ENCODE assay signal across 1 cellular context in genomic region chr14:54312166-54312801, GRCh38.
TF ChIP-seq lines count a peak whose summit lies in the region.

No MANE protein-coding gene starts in this region.

TF ChIP-seq in GM23338, 12 proteins besides CTCF, POLR2A, EP300 and RAD21 (continued from another document):
- TF ChIP-seq, protein P1, sequence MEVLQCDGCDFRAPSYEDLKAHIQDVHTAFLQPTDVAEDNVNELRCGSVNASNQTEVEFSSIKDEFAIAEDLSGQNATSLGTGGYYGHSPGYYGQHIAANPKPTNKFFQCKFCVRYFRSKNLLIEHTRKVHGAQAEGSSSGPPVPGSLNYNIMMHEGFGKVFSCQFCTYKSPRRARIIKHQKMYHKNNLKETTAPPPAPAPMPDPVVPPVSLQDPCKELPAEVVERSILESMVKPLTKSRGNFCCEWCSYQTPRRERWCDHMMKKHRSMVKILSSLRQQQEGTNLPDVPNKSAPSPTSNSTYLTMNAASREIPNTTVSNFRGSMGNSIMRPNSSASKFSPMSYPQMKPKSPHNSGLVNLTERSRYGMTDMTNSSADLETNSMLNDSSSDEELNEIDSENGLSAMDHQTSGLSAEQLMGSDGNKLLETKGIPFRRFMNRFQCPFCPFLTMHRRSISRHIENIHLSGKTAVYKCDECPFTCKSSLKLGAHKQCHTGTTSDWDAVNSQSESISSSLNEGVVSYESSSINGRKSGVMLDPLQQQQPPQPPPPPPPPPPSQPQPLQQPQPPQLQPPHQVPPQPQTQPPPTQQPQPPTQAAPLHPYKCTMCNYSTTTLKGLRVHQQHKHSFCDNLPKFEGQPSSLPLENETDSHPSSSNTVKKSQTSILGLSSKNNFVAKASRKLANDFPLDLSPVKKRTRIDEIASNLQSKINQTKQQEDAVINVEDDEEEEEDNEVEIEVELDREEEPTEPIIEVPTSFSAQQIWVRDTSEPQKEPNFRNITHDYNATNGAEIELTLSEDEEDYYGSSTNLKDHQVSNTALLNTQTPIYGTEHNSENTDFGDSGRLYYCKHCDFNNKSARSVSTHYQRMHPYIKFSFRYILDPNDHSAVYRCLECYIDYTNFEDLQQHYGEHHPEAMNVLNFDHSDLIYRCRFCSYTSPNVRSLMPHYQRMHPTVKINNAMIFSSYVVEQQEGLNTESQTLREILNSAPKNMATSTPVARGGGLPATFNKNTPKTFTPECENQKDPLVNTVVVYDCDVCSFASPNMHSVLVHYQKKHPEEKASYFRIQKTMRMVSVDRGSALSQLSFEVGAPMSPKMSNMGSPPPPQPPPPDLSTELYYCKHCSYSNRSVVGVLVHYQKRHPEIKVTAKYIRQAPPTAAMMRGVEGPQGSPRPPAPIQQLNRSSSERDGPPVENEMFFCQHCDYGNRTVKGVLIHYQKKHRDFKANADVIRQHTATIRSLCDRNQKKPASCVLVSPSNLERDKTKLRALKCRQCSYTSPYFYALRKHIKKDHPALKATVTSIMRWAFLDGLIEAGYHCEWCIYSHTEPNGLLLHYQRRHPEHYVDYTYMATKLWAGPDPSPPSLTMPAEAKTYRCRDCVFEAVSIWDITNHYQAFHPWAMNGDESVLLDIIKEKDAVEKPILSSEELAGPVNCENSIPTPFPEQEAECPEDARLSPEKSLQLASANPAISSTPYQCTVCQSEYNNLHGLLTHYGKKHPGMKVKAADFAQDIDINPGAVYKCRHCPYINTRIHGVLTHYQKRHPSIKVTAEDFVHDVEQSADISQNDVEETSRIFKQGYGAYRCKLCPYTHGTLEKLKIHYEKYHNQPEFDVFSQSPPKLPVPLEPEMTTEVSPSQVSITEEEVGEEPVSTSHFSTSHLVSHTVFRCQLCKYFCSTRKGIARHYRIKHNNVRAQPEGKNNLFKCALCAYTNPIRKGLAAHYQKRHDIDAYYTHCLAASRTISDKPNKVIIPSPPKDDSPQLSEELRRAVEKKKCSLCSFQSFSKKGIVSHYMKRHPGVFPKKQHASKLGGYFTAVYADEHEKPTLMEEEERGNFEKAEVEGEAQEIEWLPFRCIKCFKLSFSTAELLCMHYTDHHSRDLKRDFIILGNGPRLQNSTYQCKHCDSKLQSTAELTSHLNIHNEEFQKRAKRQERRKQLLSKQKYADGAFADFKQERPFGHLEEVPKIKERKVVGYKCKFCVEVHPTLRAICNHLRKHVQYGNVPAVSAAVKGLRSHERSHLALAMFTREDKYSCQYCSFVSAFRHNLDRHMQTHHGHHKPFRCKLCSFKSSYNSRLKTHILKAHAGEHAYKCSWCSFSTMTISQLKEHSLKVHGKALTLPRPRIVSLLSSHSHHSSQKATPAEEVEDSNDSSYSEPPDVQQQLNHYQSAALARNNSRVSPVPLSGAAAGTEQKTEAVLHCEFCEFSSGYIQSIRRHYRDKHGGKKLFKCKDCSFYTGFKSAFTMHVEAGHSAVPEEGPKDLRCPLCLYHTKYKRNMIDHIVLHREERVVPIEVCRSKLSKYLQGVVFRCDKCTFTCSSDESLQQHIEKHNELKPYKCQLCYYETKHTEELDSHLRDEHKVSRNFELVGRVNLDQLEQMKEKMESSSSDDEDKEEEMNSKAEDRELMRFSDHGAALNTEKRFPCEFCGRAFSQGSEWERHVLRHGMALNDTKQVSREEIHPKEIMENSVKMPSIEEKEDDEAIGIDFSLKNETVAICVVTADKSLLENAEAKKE (CRISPR knock-in tag; IDR thresholded peaks at IDR 0.05), result no peak
- TF ChIP-seq, protein P2, sequence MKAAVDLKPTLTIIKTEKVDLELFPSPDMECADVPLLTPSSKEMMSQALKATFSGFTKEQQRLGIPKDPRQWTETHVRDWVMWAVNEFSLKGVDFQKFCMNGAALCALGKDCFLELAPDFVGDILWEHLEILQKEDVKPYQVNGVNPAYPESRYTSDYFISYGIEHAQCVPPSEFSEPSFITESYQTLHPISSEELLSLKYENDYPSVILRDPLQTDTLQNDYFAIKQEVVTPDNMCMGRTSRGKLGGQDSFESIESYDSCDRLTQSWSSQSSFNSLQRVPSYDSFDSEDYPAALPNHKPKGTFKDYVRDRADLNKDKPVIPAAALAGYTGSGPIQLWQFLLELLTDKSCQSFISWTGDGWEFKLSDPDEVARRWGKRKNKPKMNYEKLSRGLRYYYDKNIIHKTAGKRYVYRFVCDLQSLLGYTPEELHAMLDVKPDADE (IDR thresholded peaks at IDR 0.05), result no peak
